Comparison of ENCODE assay signal across 8 cellular contexts in genomic region chr16:81697321-81697885, GRCh38.
DNase-seq lines count a peak whose midpoint lies in the region; ATAC-seq, FAIRE-seq and TF ChIP-seq lines count a peak whose summit lies in the region.

No MANE protein-coding gene starts in this region.

- no peak for ATAC-seq in HG03139 (IDR thresholded peaks at IDR 0.05; ENCODE audit: unreplicated experiment)
- no peak for ATAC-seq in GM19023 (IDR thresholded peaks at IDR 0.05; ENCODE audit: unreplicated experiment)

- H3K27me3 ChIP-seq in kidney epithelial cell (ENCODE audit: control insufficient read depth, insufficient read depth, low read length): no peaks in the 10 kb centered on the region

- DNase-seq in GM19239 (ENCODE audit: insufficient read length, low spot score): peak; percentile 57
- DNase-seq in SK-MEL-5 (ENCODE audit: low read depth, low spot score): peak; percentile 59
- peak; percentile 61 for DNase-seq in astrocyte of the hippocampus (ENCODE audit: low read depth, low spot score)
- peak; percentile 5 for DNase-seq in kidney epithelial cell (ENCODE audit: low read depth)
- peak; percentile 15 for DNase-seq in stimulated activated CD8-positive, alpha-beta memory T cell treated with anti-CD3 and anti-CD28 coated beads, Interleukin-12 subunit alpha, Interleukin-12 subunit beta, amount 100 ng/mL, for 4 hours (ENCODE audit: low read depth)

- TF ChIP-seq CTCF in C4-2B (conservative IDR thresholded peaks at IDR 0.05) (peak; percentile 87), kidney epithelial cell (IDR thresholded peaks at IDR 0.05; ENCODE audit: insufficient read depth, low read length, poor library complexity, severe bottlenecking) (peak; percentile 83)

- no peak overlapping the region for H3K4me3 ChIP-seq in kidney epithelial cell (ENCODE audit: low read depth, low read length)

- no peak for FAIRE-seq in GM19239 (lab: Jason Lieb, UNC)

- H3K27ac ChIP-seq in C4-2B: no peak overlapping the region

- in situ Hi-C loops in SK-MEL-5 (cut with HindIII; ENCODE audit: low pct_unique_long_range_greater_than_20kb, low sequenced_read_pairs): no loop called here

- H3K36me3 ChIP-seq in kidney epithelial cell (ENCODE audit: control insufficient read depth, insufficient read depth, low read length): peaks cover 2% of the 10 kb centered on the region

Comparison
In these comparisons a context has a peak if more than half of its experiments do, and no peak if none do; other contexts are left out.
1. DNase-seq: peak in every context shown above with its lines; median percentile 61 in astrocyte of the hippocampus; 59 in SK-MEL-5; 57 in GM19239; 15 in stimulated activated CD8-positive, alpha-beta memory T cell treated with anti-CD3 and anti-CD28 coated beads, Interleukin-12 subunit alpha, Interleukin-12 subunit beta, amount 100 ng/mL, for 4 hours; 5 in kidney epithelial cell.